23 cellular contexts compared by ENCODE assay signal in the genomic region with DNA sequence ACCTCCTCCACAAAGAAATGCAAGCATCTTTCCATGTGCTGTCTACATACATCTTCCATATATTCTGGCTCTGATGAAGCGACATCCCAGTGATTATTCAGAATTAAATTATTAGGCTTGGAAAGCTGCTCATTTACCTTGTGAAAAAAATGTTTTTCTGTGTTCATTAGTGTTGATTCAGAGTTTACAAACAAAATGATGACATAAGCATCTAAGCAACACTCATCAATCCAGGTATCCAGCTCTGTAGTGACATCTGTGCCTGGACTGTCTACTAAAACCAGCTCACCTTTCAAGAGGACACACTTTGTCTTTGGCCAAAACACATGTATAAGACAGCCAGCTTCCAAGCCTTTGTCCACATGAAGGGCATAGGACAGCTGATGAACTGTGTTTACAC. TPM values are rescaled to one million over a fixed set of nuclear protein-coding genes. Genes with fewer than 3 reads are reported as not detected.
"Had no signal": no experiment of that assay in that cellular context is flagged by ENCODE, and none has a peak within 500 bp of the region (broad histone marks: within the 10 kb centered on the region; RNA-seq: fewer than 3 reads in every experiment).

No MANE protein-coding gene starts in this region.

- DNase-seq: Karpas-422, KG1, MG63, NCI-H1092, NCI-H1105 treated with DMSO at 0.1 percent for 48 hours, NCI-H1417 treated with DMSO at 0.1 percent for 48 hours, NCI-H146, NCI-H1694 treated with DMSO at 0.1 percent for 48 hours, NCI-H1930, NCI-H2081, NCI-H2107, NCI-H2227 treated with DMSO at 0.1 percent for 48 hours, NCI-H524, NCI-H526 treated with DMSO at 0.1 percent for 48 hours, NCI-H774, SHP77, T-helper 1 cell had no signal

- H3K27ac ChIP-seq: HL-60, RWPE1 had no signal

- H3K4me3 ChIP-seq: MG63 had no signal

- FAIRE-seq: HTR-8/SVneo had no signal

- H3K9me3 ChIP-seq: MG63 had no signal

- H3K27me3 ChIP-seq: MG63 had no signal

- ATAC-seq: SK-N-SH treated with all-trans-retinoic acid at 6 μM for 48 hours had no signal

- H3K36me3 ChIP-seq: MG63 had no signal

RNA-seq across cellular contexts. Expression of gene SPATA31C2, which starts 51.1 kb away (rescaled TPM):
- total RNA-seq: NCI-H460, SK-MEL-5 had no signal
